ENCODE assay signal across 8 cellular contexts in genomic region chr1:66930823-66931174, GRCh38. TPM values are rescaled to one million over a fixed set of nuclear protein-coding genes. Genes with fewer than 3 reads are reported as not detected.
DNase-seq lines count a peak whose midpoint lies in the region; ATAC-seq and TF ChIP-seq lines count a peak whose summit lies in the region.

No MANE protein-coding gene starts in this region.

- H4K20me1 ChIP-seq in GM23338 (replicated peaks; ENCODE audit: insufficient read depth): no peaks in the 10 kb centered on the region

- H3K27me3 ChIP-seq in GM23338 (ENCODE audit: insufficient read depth): no peaks in the 10 kb centered on the region
- no peaks in the 10 kb centered on the region for H3K27me3 ChIP-seq in RWPE2 (ENCODE audit: insufficient read depth, poor library complexity, severe bottlenecking)

- TF ChIP-seq CTCF in GM23338 (conservative IDR thresholded peaks at IDR 0.05; ENCODE audit: low read depth in 2 of 2) (no peak), RWPE2 (IDR thresholded peaks at IDR 0.05; ENCODE audit: poor library complexity, severe bottlenecking) (no peak), fibroblast of mammary gland (conservative IDR thresholded peaks at IDR 0.05; ENCODE audit: control insufficient read depth, insufficient read depth, low read depth, low read length) (no peak)

- H3K79me2 ChIP-seq in GM23338 (replicated peaks; ENCODE audit: insufficient read depth): peaks cover 77% of the 10 kb centered on the region

- no peaks in the 10 kb centered on the region for H3K9me2 ChIP-seq in GM23338 (ENCODE audit: insufficient read depth)

- intact Hi-C loops in sciatic nerve (cut with DNase I): no loop called here

- H3K27ac ChIP-seq in GM23338 (ENCODE audit: low read depth): peak overlapping the region; percentile 92
- peak overlapping the region; percentile 82 for H3K27ac ChIP-seq in RWPE2 (ENCODE audit: poor library complexity, severe bottlenecking)

- DNase-seq in GM23338 (ENCODE audit: low spot score) (no peak), RWPE2 (ENCODE audit: low spot score) (no peak), fibroblast of mammary gland (ENCODE audit: low read depth) (no peak), sciatic nerve (ENCODE audit: low spot score) (no peak), EL (no peak)

- H3K27ac Mint-ChIP-seq in GM23338: peak overlapping the region; percentile 58

- no peaks in the 10 kb centered on the region; the same call in 2 of the 3 replicates for H3K36me3 Mint-ChIP-seq in GM23338 (ENCODE audit: low read depth)

- ATAC-seq in GM23338 (peak; percentile 6), RWPE2 (ENCODE audit: low read depth) (peak; percentile 1; the same call in 2 of the 3 replicates), sciatic nerve (peak; percentile 3), GM21619 (IDR thresholded peaks at IDR 0.05; ENCODE audit: unreplicated experiment) (no peak), HG02938 (IDR thresholded peaks at IDR 0.05; ENCODE audit: unreplicated experiment) (no peak), GM19467 (IDR thresholded peaks at IDR 0.05; ENCODE audit: unreplicated experiment) (no peak)

- peaks cover 2% of the 10 kb centered on the region; the same call in 1 of the 2 replicates for H3F3A ChIP-seq in GM23338 (replicated peaks; ENCODE audit: low read depth)

- H2AFZ ChIP-seq in GM23338: 0 out of 2 replicates have a peak overlapping the region, but pooled peaks have one; percentile 2

- H3K27me3 Mint-ChIP-seq in GM23338 (ENCODE audit: insufficient read depth, low read depth, poor library complexity): no peaks in the 10 kb centered on the region

- no peaks in the 10 kb centered on the region for H3K9me3 ChIP-seq in RWPE2 (ENCODE audit: severe bottlenecking)

- H3K36me3 ChIP-seq in GM23338 (ENCODE audit: insufficient read depth) (no peaks in the 10 kb centered on the region), RWPE2 (ENCODE audit: low read depth) (peaks cover 4% of the 10 kb centered on the region; the same call in 1 of the 2 replicates)

- H3K4me1 Mint-ChIP-seq in GM23338: peaks cover 39% of the 10 kb centered on the region

- H3K4me3 ChIP-seq in GM23338 (peak overlapping the region; percentile 67), RWPE2 (ENCODE audit: severe bottlenecking) (peak overlapping the region; percentile 54), fibroblast of mammary gland (ENCODE audit: control insufficient read depth, low read depth, low read length) (peak overlapping the region; percentile 72)

- peak overlapping the region; percentile 78 for H3K4me3 Mint-ChIP-seq in GM23338

- H3K4me2 ChIP-seq in GM23338: peak overlapping the region; percentile 90

- H3K4me1 ChIP-seq in GM23338 (ENCODE audit: insufficient read depth) (peaks cover 40% of the 10 kb centered on the region), RWPE2 (ENCODE audit: insufficient read depth, poor library complexity, severe bottlenecking) (peaks cover 43% of the 10 kb centered on the region)

- no peaks in the 10 kb centered on the region for H3K9me3 Mint-ChIP-seq in GM23338

TF ChIP-seq in GM23338, 12 proteins besides CTCF, POLR2A, EP300 and RAD21 (continues in another document):
- TF ChIP-seq NANOG (IDR thresholded peaks at IDR 0.05; ENCODE audit: borderline replicate concordance) (no peak), EZH2 (IDR thresholded peaks at IDR 0.05; ENCODE audit: low read depth, unreplicated experiment) (no peak), ZNF462 (CRISPR knock-in tag; IDR thresholded peaks at IDR 0.05) (no peak), ZNF114 (CRISPR knock-in tag; IDR thresholded peaks at IDR 0.05) (no peak), ZNF331 (CRISPR knock-in tag; IDR thresholded peaks at IDR 0.05; ENCODE audit: low read depth) (no peak), CREB1 (CRISPR knock-in tag; IDR thresholded peaks at IDR 0.05; ENCODE audit: low read depth) (no peak), REST (IDR thresholded peaks at IDR 0.05; ENCODE audit: unreplicated experiment) (no peak), JUNB (IDR thresholded peaks at IDR 0.05; ENCODE audit: unreplicated experiment) (no peak)

RNA-seq across cellular contexts. Expression of gene MIER1, which starts 6.0 kb away (rescaled TPM):
- total RNA-seq in GM23338 (2014; rRNA removed; shearing (Covaris generic)): 34.1 and 38.2 TPM in 2 replicates
- polyA plus RNA-seq in GM23338 (2016; fragmentation: Nextera tagmentation; extraction: Ambion mirVana): 64.8 and 72.8 TPM in 2 replicates
- 49.2 TPM for total RNA-seq in sciatic nerve

RNA-seq across cellular contexts. Expression of gene DNAI4, which starts 6.1 kb away (rescaled TPM):
- 0.90 and 5.3 TPM in 2 replicates for total RNA-seq in GM23338 (2014; rRNA removed; shearing (Covaris generic))
- polyA plus RNA-seq in GM23338 (2016; fragmentation: Nextera tagmentation; extraction: Ambion mirVana): 1.3 and 3.8 TPM in 2 replicates
- 70.9 TPM for total RNA-seq in sciatic nerve

Comparison
In these comparisons a context has a peak if more than half of its experiments do, and no peak if none do; other contexts are left out.
1. ATAC-seq: peak in GM23338 (single experiment), RWPE2 (single experiment) and sciatic nerve (single experiment); none in GM21619 (single experiment), HG02938 (single experiment) and GM19467 (single experiment).
2. RNA of gene DNAI4, which starts 6.1 kb away (total RNA-seq): 70.9 TPM in sciatic nerve (single experiment); 0.90 to 5.3 TPM in GM23338; every median in the first group is over 10 times any median in the second.
3. Peak in every context shown above with its lines, with median percentiles within 50 percentile points of each other: H3K4me3 ChIP-seq.